In genomic region chr10:34797155-34797554, GRCh38 we compare ENCODE assay signal across 26 cellular contexts. TPM values are rescaled to one million over a fixed set of nuclear protein-coding genes. Genes with fewer than 3 reads are reported as not detected.
DNase-seq lines count a peak whose midpoint lies in the region; ATAC-seq, FAIRE-seq and TF ChIP-seq lines count a peak whose summit lies in the region.
"Had no signal": no experiment of that assay in that cellular context is flagged by ENCODE, and none has a peak within 500 bp of the region (broad histone marks: within the 10 kb centered on the region; RNA-seq: fewer than 3 reads in every experiment).

No MANE protein-coding gene starts in this region.

- no peaks in the 10 kb centered on the region for H3K27me3 Mint-ChIP-seq in nephron (ENCODE audit: low read depth)

- TF ChIP-seq CTCF in HepG2 (CRISPR knock-in tag; IDR thresholded peaks at IDR 0.05) (no peak), right lobe of liver (IDR thresholded peaks at IDR 0.05) (no peak), nephron (IDR thresholded peaks at IDR 0.05; ENCODE audit: unreplicated experiment in 3 of 3) (no peak), spleen (IDR thresholded peaks at IDR 0.05 in 8 of 11, conservative IDR thresholded peaks at IDR 0.05 in 3 of 11) (no peak), left ventricle myocardium inferior (IDR thresholded peaks at IDR 0.05; ENCODE audit: borderline replicate concordance) (no peak)

- H3K4me2 ChIP-seq in HepG2 (ENCODE audit: low read depth, low read length), result no peak overlapping the region
- H3K4me2 ChIP-seq: BLaER1 had no signal

- peak overlapping the region in 2 of 3 experiments; percentile 1 to 3 for H3K27ac Mint-ChIP-seq in nephron
- H3K27ac Mint-ChIP-seq: CD14-positive monocyte; CD4-positive, CD25-positive, alpha-beta regulatory T cell; CD8-positive, alpha-beta memory T cell had no signal

- H3K9me3 ChIP-seq in HepG2 (ENCODE audit: low read length) (no peaks in the 10 kb centered on the region), right lobe of liver (no peaks in the 10 kb centered on the region), spleen (no peaks in the 10 kb centered on the region), left ventricle myocardium inferior (replicated peaks) (no peaks in the 10 kb centered on the region)
- H3K9me3 ChIP-seq: BE2C, BLaER1 had no signal

- CTCF ChIA-PET in HepG2 (lab: Yijun Ruan, JAX; ENCODE audit: low intra/inter-chr PET ratio, low total read pairs), result no interaction called here

- TF ChIP-seq POLR2A in HepG2 (IDR thresholded peaks at IDR 0.05; ENCODE audit: insufficient read depth in 1 of 2, low read depth in 2 of 2, low read length in 2 of 2) (no peak), right lobe of liver (IDR thresholded peaks at IDR 0.05) (no peak), spleen (IDR thresholded peaks at IDR 0.05) (no peak)

- no peaks in the 10 kb centered on the region for H3K27me3 ChIP-seq in HepG2 (ENCODE audit: control insufficient read depth in 1 of 2, insufficient read depth in 2 of 2, low read length in 2 of 2)
- no peaks in the 10 kb centered on the region for H3K27me3 ChIP-seq in right lobe of liver
- no peaks in the 10 kb centered on the region for H3K27me3 ChIP-seq in spleen (replicated peaks in 1 of 7)
- no peaks in the 10 kb centered on the region for H3K27me3 ChIP-seq in left ventricle myocardium inferior (ENCODE audit: low read depth)
- H3K27me3 ChIP-seq: BE2C, BLaER1 had no signal

- FAIRE-seq in HepG2 (lab: Jason Lieb, UNC), result no peak
- FAIRE-seq: A204.1, G401.6, GM12891, GM19239 had no signal

- in situ Hi-C loops in HepG2 (cut with HindIII; ENCODE audit: extremely low pct_ligation_motif_present, low pct_unique_long_range_greater_than_20kb), result no loop called here

- no peaks in the 10 kb centered on the region for H3K9me3 Mint-ChIP-seq in nephron

- peaks cover 57% of the 10 kb centered on the region for H3K4me1 Mint-ChIP-seq in nephron
- H3K4me1 Mint-ChIP-seq: CD14-positive monocyte; CD4-positive, alpha-beta memory T cell; CD4-positive, CD25-positive, alpha-beta regulatory T cell; CD8-positive, alpha-beta memory T cell had no signal

- H3K27ac ChIP-seq in HepG2 (ENCODE audit: extremely low read length, insufficient read depth, low read length) (no peak overlapping the region), right lobe of liver (no peak overlapping the region), spleen (no peak overlapping the region), left ventricle myocardium inferior (replicated peaks) (no peak overlapping the region)
- H3K27ac ChIP-seq: 22Rv1, BLaER1 had no signal

- intact Hi-C loops in HepG2 (cut with micrococcal nuclease; ENCODE audit: unreplicated experiment) (no loop called here), right lobe of liver (cut with DNase I) (no loop called here), spleen (cut with DNase I; ENCODE audit: low total_unique reads) (no loop called here), left ventricle myocardium inferior (cut with micrococcal nuclease) (no loop called here)

- peaks cover 82% of the 10 kb centered on the region for H3K79me2 ChIP-seq in HepG2 (ENCODE audit: insufficient read depth, low read length)

- peaks cover 20% of the 10 kb centered on the region for H3K36me3 Mint-ChIP-seq in nephron (ENCODE audit: low read depth)
- H3K36me3 Mint-ChIP-seq: CD14-positive monocyte; CD4-positive, alpha-beta memory T cell; CD4-positive, CD25-positive, alpha-beta regulatory T cell; CD8-positive, alpha-beta memory T cell had no signal

- peaks cover 24% of the 10 kb centered on the region; the same call in 1 of the 2 replicates for H3K4me1 ChIP-seq in HepG2 (ENCODE audit: insufficient read depth, low read length)
- peaks cover 0 to 14% (median 0%) of the 10 kb centered on the region in 4 donors for H3K4me1 ChIP-seq in right lobe of liver
- H3K4me1 ChIP-seq in spleen, result peaks cover 0 to 5% (median 0%) of the 10 kb centered on the region in 6 donors
- H3K4me1 ChIP-seq in left ventricle myocardium inferior, result peaks cover 41% of the 10 kb centered on the region

- POLR2A ChIA-PET in HepG2 (lab: Yijun Ruan, JAX), result no interaction called here

- no peak overlapping the region for H3K9ac ChIP-seq in HepG2 (ENCODE audit: insufficient read depth, low read depth, low read length)
- H3K9ac ChIP-seq: BLaER1 had no signal

- no TSS peak for BruUV-seq in HepG2 (replicated peaks; lab: Mats Ljungman, UMichigan)

- TF ChIP-seq EP300 in HepG2 (IDR thresholded peaks at IDR 0.05; ENCODE audit: low read depth in 2 of 2, low read length in 2 of 2), result no peak
- TF ChIP-seq EP300 in HepG2 (CRISPR knock-in tag; IDR thresholded peaks at IDR 0.05; ENCODE audit: borderline replicate concordance), result no peak

- no peak for DNase-seq in HepG2 (ENCODE audit: low spot score)
- DNase-seq in right lobe of liver, result no peak
- peak; percentile 17 for DNase-seq in spleen
- no peak for DNase-seq in left ventricle myocardium inferior
- DNase-seq in A172 (ENCODE audit: low spot score), result no peak
- DNase-seq: ACHN; BE2C; C1 segment of cervical spinal cord; CD4-positive, alpha-beta memory T cell; CD4-positive, CD25-positive, alpha-beta regulatory T cell; CD8-positive, alpha-beta memory T cell; COR-L47; DMS 273 treated with DMSO at 0.1 percent for 48 hours; DMS153; DMS53; DMS79 treated with DMSO at 0.1 percent for 48 hours; GF-D8 had no signal

- no peak for TF ChIP-seq RAD21 in HepG2 (CRISPR knock-in tag; IDR thresholded peaks at IDR 0.05)

- ATAC-seq in HepG2, result no peak
- ATAC-seq in right lobe of liver, result no peak
- no peak for ATAC-seq in GM21526 (IDR thresholded peaks at IDR 0.05; ENCODE audit: low FRiP score, unreplicated experiment)

- WGBS in HepG2 (ENCODE audit: low lambda C conversion rate), result 93% methylated on average over 4 of the region's 6 CpGs
- WGBS in right lobe of liver (ENCODE audit: insufficient coverage, low coverage, low lambda C conversion rate, missing lambda C conversion rate), result 85% methylated on average over 5 of the region's 6 CpGs
- 91 to 96% (median 94%) methylated on average over 6 of the region's 6 CpGs for WGBS in spleen, 5 donors

- no peak overlapping the region for H3K4me3 Mint-ChIP-seq in nephron
- H3K4me3 Mint-ChIP-seq: CD14-positive monocyte; CD4-positive, alpha-beta memory T cell; CD4-positive, CD25-positive, alpha-beta regulatory T cell; CD8-positive, alpha-beta memory T cell had no signal

- peaks cover 12% of the 10 kb centered on the region for H4K20me1 ChIP-seq in HepG2 (ENCODE audit: insufficient read depth, low read length)

- H3K36me3 ChIP-seq in HepG2 (replicated peaks in 1 of 2; ENCODE audit: control insufficient read depth in 1 of 2, insufficient read depth in 2 of 2, low read length in 2 of 2) (peaks cover 4% of the 10 kb centered on the region in 2 experiments; a peak in 2 of 5 replicates), right lobe of liver (no peaks in the 10 kb centered on the region), spleen (no peaks in the 10 kb centered on the region), left ventricle myocardium inferior (no peaks in the 10 kb centered on the region)
- H3K36me3 ChIP-seq: BE2C had no signal

- H3K4me3 ChIP-seq in HepG2 (replicated peaks in 1 of 3; ENCODE audit: insufficient read depth in 1 of 3, low read depth in 2 of 3, low read length in 3 of 3) (no peak overlapping the region), right lobe of liver (no peak overlapping the region), spleen (no peak overlapping the region), left ventricle myocardium inferior (no peak overlapping the region)
- H3K4me3 ChIP-seq: BLaER1 had no signal

- no peak overlapping the region for H2AFZ ChIP-seq in HepG2 (ENCODE audit: low read length)

TF ChIP-seq in HepG2, 621 proteins besides CTCF, POLR2A, EP300 and RAD21 (continues in another document):
- TF ChIP-seq ZNF7 (CRISPR knock-in tag; IDR thresholded peaks at IDR 0.05) (no peak), SNAI1 (CRISPR knock-in tag; IDR thresholded peaks at IDR 0.05; ENCODE audit: borderline replicate concordance) (no peak), ZNF121 (CRISPR knock-in tag; IDR thresholded peaks at IDR 0.05) (0 out of 2 replicates have a peak, but pooled peaks have one; percentile 53), NFKB2 (CRISPR knock-in tag; IDR thresholded peaks at IDR 0.05; ENCODE audit: borderline replicate concordance) (no peak), ASH2L (IDR thresholded peaks at IDR 0.05; ENCODE audit: insufficient read length, low read depth, low read length) (no peak)

RNA-seq across cellular contexts. Expression of gene PARD3, which starts 17.9 kb away (rescaled TPM):
- total RNA-seq in HepG2 (2016; rRNA removed; fragmentation: Illumina TruSeq; extraction: Trizol) (60.0 and 67.5 TPM in 2 replicates), right lobe of liver (10 to 100 TPM; 19.1 to 27.8 (median 22.0) TPM), spleen (10 to 100 TPM in 6 of 7 donors, 1 to 10 TPM in 1; 8.3 to 18.9 (median 11.5) TPM), left ventricle myocardium inferior (29.6 TPM)
- total RNA-seq in HepG2 (2016; cell fraction: cytosol; rRNA removed; fragmentation: Illumina TruSeq; extraction: Trizol; ENCODE audit: low read depth), result 20.8 and 27.4 TPM in 2 replicates
- total RNA-seq in HepG2 (2016; cell fraction: insoluble cytoplasmic fraction; rRNA removed; fragmentation: Illumina TruSeq; extraction: Trizol), result 57.8 and 62.9 TPM in 2 replicates
- total RNA-seq in HepG2 (2016; cell fraction: membrane; rRNA removed; fragmentation: Illumina TruSeq; extraction: Trizol), result 40.7 and 46.4 TPM in 2 replicates
- 55.2 and 61.4 TPM in 2 replicates for total RNA-seq in HepG2 (2016; cell fraction: nucleus; rRNA removed; fragmentation: Illumina TruSeq; extraction: Trizol)
- polyA plus RNA-seq in HepG2 (2011; rRNA removed) (37.5 and 40.9 TPM in 2 replicates), spleen (1 to 10 TPM; 2.8 to 4.8 (median 4.8) TPM)
- 27.2 and 36.6 TPM in 2 replicates for polyA plus RNA-seq in HepG2 (2011; cell fraction: cytosol; rRNA removed)
- 20.7 and 21.3 TPM in 2 replicates for polyA plus RNA-seq in HepG2 (2011; cell fraction: nucleus; rRNA removed)
- polyA plus RNA-seq in HepG2 (2012), result 42.8 and 43.8 TPM in 2 replicates
- polyA plus RNA-seq in HepG2 (2016; cell fraction: cytosol; fragmentation: Illumina TruSeq; extraction: Trizol; ENCODE audit: low read depth), result 4.9 and 5.9 TPM in 2 replicates
- 56.4 and 57.9 TPM in 2 replicates for polyA plus RNA-seq in HepG2 (2016; cell fraction: insoluble cytoplasmic fraction; fragmentation: Illumina TruSeq; extraction: Trizol; ENCODE audit: low read depth)
- 15.4 and 16.9 TPM in 2 replicates for polyA plus RNA-seq in HepG2 (2016; cell fraction: membrane; fragmentation: Illumina TruSeq; extraction: Trizol; ENCODE audit: low read depth)
- polyA plus RNA-seq in HepG2 (2016; cell fraction: nucleus; fragmentation: Illumina TruSeq; extraction: Trizol; ENCODE audit: insufficient read depth, low read depth), result 37.3 and 39.6 TPM in 2 replicates
- 26.7 and 51.8 TPM in 2 replicates for polyA minus RNA-seq in HepG2 (2011; rRNA and poly(A)+ RNA removed; ENCODE audit: low replicate concordance)
- 41.1 and 45.4 TPM in 2 replicates for polyA minus RNA-seq in HepG2 (2011; cell fraction: cytosol; rRNA and poly(A)+ RNA removed)
- polyA minus RNA-seq in HepG2 (2011; cell fraction: nucleus; rRNA and poly(A)+ RNA removed), result 106 and 138 TPM in 2 replicates
- 48.3 and 52.9 TPM in 2 replicates for total RNA-seq in A172 (2014; rRNA removed; shearing (Covaris generic))
- polyA plus RNA-seq: CD8-positive, alpha-beta memory T cell had no signal
